Comparison of ENCODE assay signal across 22 cellular contexts in the genomic region with DNA sequence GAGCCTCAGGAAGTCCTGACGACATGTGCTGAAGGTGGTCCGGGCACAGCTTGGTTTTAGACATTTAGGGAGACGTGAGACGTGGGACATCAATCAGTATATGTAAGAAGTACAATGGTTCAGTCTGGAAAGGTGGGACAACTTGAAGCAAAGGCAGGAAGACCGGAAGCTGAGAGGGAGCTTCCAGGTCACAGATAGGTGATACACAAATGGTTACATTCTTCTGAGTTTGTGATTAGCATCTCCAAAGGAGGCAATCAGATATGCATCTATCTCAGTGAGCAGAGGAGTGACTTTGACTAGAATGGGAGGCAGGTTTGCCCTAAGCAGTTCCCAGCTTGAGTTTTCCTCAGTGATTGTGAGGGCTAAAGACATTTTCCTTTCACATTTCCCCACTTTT.
"Had no signal": no experiment of that assay in that cellular context is flagged by ENCODE, and none has a peak within 500 bp of the region (broad histone marks: within the 10 kb centered on the region; RNA-seq: fewer than 3 reads in every experiment).

No MANE protein-coding gene starts in this region.

- H3K4me3 ChIP-seq: MG63 had no signal

- DNase-seq: IMR-90, Karpas-422, KG1, MG63, NCI-H1092, NCI-H1105 treated with DMSO at 0.1 percent for 48 hours, NCI-H1417 treated with DMSO at 0.1 percent for 48 hours, NCI-H146, NCI-H1694 treated with DMSO at 0.1 percent for 48 hours, NCI-H1930, NCI-H2081, NCI-H2107, NCI-H226, NCI-H446, NCI-H510A, NCI-H524 treated with DMSO at 0.1 percent for 48 hours, NCI-H774, SHP77, SK-N-SH, T-helper 1 cell had no signal

- H3K36me3 ChIP-seq: MG63 had no signal

- H3K9ac ChIP-seq: SK-N-SH had no signal

- H3K27ac ChIP-seq: RWPE1 had no signal

- H3K9me3 ChIP-seq: MG63, SK-N-SH had no signal

- ATAC-seq: HepG2 had no signal

- H3K27me3 ChIP-seq: MG63 had no signal
